Comparison of ENCODE assay signal across 19 cellular contexts in genomic region chr5:176822426-176823075, GRCh38. TPM values are rescaled to one million over a fixed set of nuclear protein-coding genes. Genes with fewer than 3 reads are reported as not detected.
DNase-seq lines count a peak whose midpoint lies in the region; ATAC-seq and TF ChIP-seq lines count a peak whose summit lies in the region.
"Had no signal": no experiment of that assay in that cellular context is flagged by ENCODE, and none has a peak within 500 bp of the region (broad histone marks: within the 10 kb centered on the region; RNA-seq: fewer than 3 reads in every experiment).

No MANE protein-coding gene starts in this region.

- 29% methylated on average over 7 of the region's 10 CpGs for WGBS in mammary epithelial cell (ENCODE audit: low coverage, missing lambda C conversion rate)

- intact Hi-C loops in mammary epithelial cell (cut with micrococcal nuclease): no loop called here

- H3K36me3 ChIP-seq in mammary epithelial cell (ENCODE audit: insufficient read depth, low read length): no peaks in the 10 kb centered on the region
- H3K36me3 ChIP-seq in neural cell (ENCODE audit: insufficient read depth, low read length): no peaks in the 10 kb centered on the region
- H3K36me3 ChIP-seq: esophagus muscularis mucosa, lower lobe of right lung, thoracic aorta had no signal

- CTCF ChIA-PET in mammary epithelial cell (lab: Charles Lee; ENCODE audit: low non-redundant PET) (no interaction called here), HEK293T (lab: Yijun Ruan, JAX) (interaction anchor here (0.6 to 0.7 kb wide), 2 partner anchors 9 to 24 kb away, joined by 3 read pairs; no protein-coding TSS in a partner anchor)

- DNase-seq in NCI-H1694 treated with DMSO at 0.1 percent for 48 hours (lab: John Stamatoyannopoulos, UW) (peak; percentile 12), NCI-H1694 (lab: John Stamatoyannopoulos, UW) (no peak), mammary epithelial cell (no peak), SHP77 treated with DMSO at 0.1 percent for 48 hours (lab: John Stamatoyannopoulos, UW) (no peak), HEK293T (ENCODE audit: extremely low spot score) (no peak)
- DNase-seq: activated CD4-positive, CD25-positive, alpha-beta regulatory T cell; activated CD8-positive, alpha-beta memory T cell treated with anti-CD3 and anti-CD28 coated beads, Interleukin-2, amount 10 ng/mL, durations not matched to agents 7 days and 5 days; activated gamma-delta T cell; aorta; cortex of kidney; lower lobe of right lung; natural killer cell; T-helper 1 cell had no signal

- ATAC-seq in GM21825 (IDR thresholded peaks at IDR 0.05; ENCODE audit: unreplicated experiment): no peak
- ATAC-seq: activated CD8-positive, alpha-beta memory T cell treated with anti-CD3 and anti-CD28 coated beads, Interleukin-2, amount 10 ng/mL, durations not matched to agents 7 days and 5 days; CD8-positive, alpha-beta T cell; lower lobe of right lung; natural killer cell had no signal

- H3K4me3 ChIP-seq in mammary epithelial cell (replicated peaks in 1 of 3; ENCODE audit: insufficient read depth in 1 of 3, low read depth in 2 of 3, low read length in 3 of 3) (no peak overlapping the region), neural cell (ENCODE audit: low read length) (no peak overlapping the region)
- H3K4me3 ChIP-seq: esophagus muscularis mucosa, lower lobe of right lung, thoracic aorta had no signal

- in situ Hi-C loops in mammary epithelial cell (cut with MboI; ENCODE audit: low sequenced_read_pairs in 2 of 2): no loop called here

- no peaks in the 10 kb centered on the region for H3K9me3 ChIP-seq in mammary epithelial cell (replicated peaks; ENCODE audit: insufficient read depth, low read length)
- H3K9me3 ChIP-seq in neural cell (ENCODE audit: low read length): no peaks in the 10 kb centered on the region
- H3K9me3 ChIP-seq: esophagus muscularis mucosa, lower lobe of right lung, thoracic aorta had no signal

- H3K4me1 ChIP-seq in mammary epithelial cell (ENCODE audit: insufficient read depth, low read length): peaks cover 23% of the 10 kb centered on the region

- POLR2A ChIA-PET in HEK293T (lab: Yijun Ruan, JAX): no interaction called here

- dilution Hi-C loops in mammary epithelial cell (cut with HindIII; ENCODE audit: low sequenced_read_pairs): no loop called here

- TF ChIP-seq RAD21 in Ishikawa (IDR thresholded peaks at IDR 0.05; ENCODE audit: low read depth): no peak
- TF ChIP-seq RAD21 in neural cell (conservative IDR thresholded peaks at IDR 0.05): no peak

- H3K27me3 ChIP-seq in mammary epithelial cell (ENCODE audit: insufficient read depth, low read length): no peaks in the 10 kb centered on the region
- peaks cover 7% of the 10 kb centered on the region for H3K27me3 ChIP-seq in neural cell (ENCODE audit: insufficient read depth, low read depth, low read length)

- H3K9ac ChIP-seq in mammary epithelial cell (ENCODE audit: insufficient read depth, low read length) (no peak overlapping the region), neural cell (ENCODE audit: low read length) (peak overlapping the region; percentile 20)

- no peaks in the 10 kb centered on the region for H4K20me1 ChIP-seq in mammary epithelial cell (ENCODE audit: insufficient read depth, low read length)
- no peaks in the 10 kb centered on the region for H4K20me1 ChIP-seq in neural cell (ENCODE audit: insufficient read depth)

- no peaks in the 10 kb centered on the region for H3K9me2 ChIP-seq in neural cell (ENCODE audit: insufficient read depth, low read length)

- no peaks in the 10 kb centered on the region for H3F3A ChIP-seq in neural cell (ENCODE audit: insufficient read depth, low read length, poor library complexity, severe bottlenecking)

- no peaks in the 10 kb centered on the region for H3K79me2 ChIP-seq in mammary epithelial cell (ENCODE audit: insufficient read depth, low read length)
- no peaks in the 10 kb centered on the region for H3K79me2 ChIP-seq in neural cell (replicated peaks; ENCODE audit: insufficient read depth, low read length)

- H3K4me2 ChIP-seq in mammary epithelial cell (ENCODE audit: insufficient read depth, low read depth, low read length) (peak overlapping the region; percentile 15), neural cell (ENCODE audit: low read length) (no peak overlapping the region)

- TF ChIP-seq EP300 in Ishikawa (IDR thresholded peaks at IDR 0.05; ENCODE audit: borderline replicate concordance) (no peak), neural cell (conservative IDR thresholded peaks at IDR 0.05; ENCODE audit: poor library complexity, severe bottlenecking) (no peak)

- H3K27ac ChIP-seq in mammary epithelial cell (ENCODE audit: insufficient read depth, low read depth, low read length) (no peak overlapping the region), neural cell (ENCODE audit: low read length) (peak overlapping the region; percentile 28)
- H3K27ac ChIP-seq: esophagus muscularis mucosa, lower lobe of right lung, thoracic aorta had no signal

- H2AFZ ChIP-seq in mammary epithelial cell (ENCODE audit: low read depth, low read length) (no peak overlapping the region), neural cell (ENCODE audit: low read depth, low read length) (no peak overlapping the region)

- BruUV-seq in mammary epithelial cell (replicated peaks; lab: Mats Ljungman, UMichigan): no TSS peak

- no peak for TF ChIP-seq CTCF in mammary epithelial cell (conservative IDR thresholded peaks at IDR 0.05 in 1 of 2, IDR thresholded peaks at IDR 0.05 in 1 of 2; ENCODE audit: extremely low read depth in 1 of 2, insufficient read depth in 1 of 2, low read depth in 1 of 2, low read length in 2 of 2)
- TF ChIP-seq CTCF in neural cell (IDR thresholded peaks at IDR 0.05; ENCODE audit: poor library complexity, severe bottlenecking): no peak

TF ChIP-seq in Ishikawa, 13 proteins besides CTCF, POLR2A, EP300 and RAD21 (continues in another document):
- TF ChIP-seq CREB1 (IDR thresholded peaks at IDR 0.05; ENCODE audit: low read depth): no peak

TF ChIP-seq in neural cell, 6 proteins besides CTCF, POLR2A, EP300 and RAD21 (continues in another document):
- TF ChIP-seq REST (IDR thresholded peaks at IDR 0.05; ENCODE audit: borderline replicate concordance) (no peak), POLR2AphosphoS5 (IDR thresholded peaks at IDR 0.05) (no peak), EZH2 (IDR thresholded peaks at IDR 0.05; ENCODE audit: borderline replicate concordance, insufficient read depth, low read length, poor library complexity, severe bottlenecking) (no peak), SMC3 (conservative IDR thresholded peaks at IDR 0.05; ENCODE audit: poor library complexity) (no peak)

TF ChIP-seq in HEK293T, 16 proteins besides CTCF, POLR2A, EP300 and RAD21:
- TF ChIP-seq ELF4 (IDR thresholded peaks at IDR 0.05): no peak

RNA-seq across cellular contexts. Expression of gene UNC5A, which starts 12.2 kb away (rescaled TPM):
- under 1 TPM in 1 of 2 donors, not detected in 1; 0.07 TPM for total RNA-seq in mammary epithelial cell
- polyA plus RNA-seq in mammary epithelial cell: 0.07 TPM
- polyA minus RNA-seq in mammary epithelial cell: not detected
- polyA plus RNA-seq in neural cell: 2.7 and 3.8 TPM in 2 replicates
- 3.9 and 4.9 TPM in 2 replicates for polyA minus RNA-seq in neural cell
- total RNA-seq: activated CD8-positive, alpha-beta memory T cell treated with anti-CD3 and anti-CD28 coated beads, Interleukin-2, amount 10 ng/mL, durations not matched to agents 7 days and 5 days; aorta; CD8-positive, alpha-beta T cell; esophagus muscularis mucosa; natural killer cell; thoracic aorta had no signal
- polyA plus RNA-seq: aorta had no signal
